Comparison of ENCODE assay signal across 10 cellular contexts in the genomic region with DNA sequence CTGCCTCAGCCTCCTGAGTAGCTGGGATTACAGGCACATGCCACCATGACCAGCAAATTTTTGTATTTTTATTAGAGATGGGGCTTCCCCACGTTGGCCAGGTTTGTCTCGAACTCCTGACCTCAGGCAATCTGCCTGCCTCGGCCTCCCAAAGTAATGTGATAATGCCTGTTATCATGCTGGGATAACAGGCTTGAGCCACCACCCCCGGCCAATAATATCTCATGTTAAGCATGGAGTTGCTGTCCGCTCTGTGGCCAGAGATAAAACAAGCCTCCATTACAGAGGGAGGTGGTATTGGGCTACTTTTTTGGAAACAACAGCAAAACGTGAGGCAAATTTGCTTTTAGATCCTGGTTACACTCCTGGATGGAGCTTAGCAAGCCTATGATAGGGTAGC. TPM values are rescaled to one million over a fixed set of nuclear protein-coding genes. Genes with fewer than 3 reads are reported as not detected.
"Had no signal": no experiment of that assay in that cellular context is flagged by ENCODE, and none has a peak within 500 bp of the region (broad histone marks: within the 10 kb centered on the region; RNA-seq: fewer than 3 reads in every experiment).

No MANE protein-coding gene starts in this region.

RNA-seq across cellular contexts. Expression of gene ALG1L2, which starts 32.9 kb away (rescaled TPM):
- total RNA-seq: stomach, subcutaneous adipose tissue, suprapubic skin, temporal lobe, testis, thoracic aorta, tibial nerve, transverse colon, vagina had no signal
- polyA plus RNA-seq: stomach, urinary bladder had no signal
